15 cellular contexts compared by ENCODE assay signal in the genomic region with DNA sequence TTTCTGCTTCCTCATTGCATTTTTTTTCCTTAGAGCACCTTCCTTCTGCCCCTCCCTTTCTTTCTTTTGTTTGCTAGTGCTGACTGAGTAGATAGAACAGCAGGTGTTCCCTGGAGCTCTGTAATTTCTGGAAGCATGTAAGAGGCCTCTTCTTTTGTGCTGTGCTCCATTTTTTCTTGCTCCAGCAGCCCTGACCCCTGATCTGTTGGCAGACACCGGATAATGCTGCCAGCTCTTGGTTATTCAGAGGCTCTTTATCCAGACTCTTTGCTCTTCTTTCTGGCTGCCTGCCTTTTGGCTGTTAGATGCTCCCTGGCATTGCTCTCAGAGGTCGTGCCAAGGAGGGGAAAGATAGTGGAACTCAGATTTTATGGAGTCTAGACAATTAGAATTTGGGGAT.
DNase-seq lines count a peak whose midpoint lies in the region; ATAC-seq and TF ChIP-seq lines count a peak whose summit lies in the region.
"Had no signal": no experiment of that assay in that cellular context is flagged by ENCODE, and none has a peak within 500 bp of the region (broad histone marks: within the 10 kb centered on the region; RNA-seq: fewer than 3 reads in every experiment).

No MANE protein-coding gene starts in this region.

- no peak for TF ChIP-seq CTCF in BE2C (IDR thresholded peaks at IDR 0.05; ENCODE audit: low read depth, low read length)

- H3K27me3 ChIP-seq in BE2C: no peaks in the 10 kb centered on the region

- no peaks in the 10 kb centered on the region for H3K4me1 ChIP-seq in BE2C

- H3K9me3 ChIP-seq in BE2C: no peaks in the 10 kb centered on the region

- DNase-seq in BE2C: peak; percentile 10
- DNase-seq in NCI-H1092 (lab: John Stamatoyannopoulos, UW): peak; percentile 35
- DNase-seq in NCI-H748 (lab: John Stamatoyannopoulos, UW; ENCODE audit: unreplicated experiment): peak; percentile 74
- DNase-seq in left lobe of liver (ENCODE audit: low spot score): no peak
- DNase-seq in activated CD4-positive, alpha-beta T cell treated with anti-CD3 and anti-CD28 coated beads for 1 hour: no peak
- no peak for DNase-seq in stimulated activated CD4-positive, alpha-beta T cell treated with anti-CD3 and anti-CD28 coated beads, Interleukin-15, amount 100 ng/mL, for 24 hours
- DNase-seq: activated CD8-positive, alpha-beta memory T cell treated with anti-CD3 and anti-CD28 coated beads, Interleukin-2, amount 50 U/mL, for 4 hours; activated naive CD8-positive, alpha-beta T cell treated with anti-CD3 and anti-CD28 coated beads for 36 hours; GM23248; mammary epithelial cell; MV-4-11; stimulated activated CD4-positive, alpha-beta T cell treated with anti-CD3 and anti-CD28 coated beads, Interleukin-4, amount 100 ng/mL, for 24 hours; stimulated activated naive B cell treated with anti-CD40 and anti-IgM and Interleukin-4, amounts not matched to agents 10 μg/mL and 1 μg/mL and 100 μg/mL, for 72 hours had no signal

- ATAC-seq in left lobe of liver: peak; percentile 26
- ATAC-seq in GM21723 (IDR thresholded peaks at IDR 0.05; ENCODE audit: unreplicated experiment): no peak
- ATAC-seq in HG02970 (IDR thresholded peaks at IDR 0.05; ENCODE audit: low FRiP score, unreplicated experiment): no peak
- ATAC-seq: stimulated activated naive B cell treated with anti-CD40 and anti-IgM and Interleukin-4, amounts not matched to agents 10 μg/mL and 1 μg/mL and 100 μg/mL, for 72 hours had no signal

- H3K36me3 ChIP-seq in BE2C: no peaks in the 10 kb centered on the region

- H3K4me3 ChIP-seq in BE2C (ENCODE audit: low read depth, low read length): no peak overlapping the region
- H3K4me3 ChIP-seq: GM23248 had no signal

Comparison
In these comparisons a context has a peak if more than half of its experiments do, and no peak if none do; other contexts are left out.
1. DNase-seq: peak in BE2C (single experiment), NCI-H1092 (single experiment) and NCI-H748 (single experiment); none in left lobe of liver (single experiment), activated CD4-positive, alpha-beta T cell treated with anti-CD3 and anti-CD28 coated beads for 1 hour (single experiment) and stimulated activated CD4-positive, alpha-beta T cell treated with anti-CD3 and anti-CD28 coated beads, Interleukin-15, amount 100 ng/mL, for 24 hours (single experiment).